Comparison of ENCODE assay signal across 1 cellular context in genomic region chr19:2782357-2782935, GRCh38.
TF ChIP-seq lines count a peak whose summit lies in the region.

No MANE protein-coding gene starts in this region.

TF ChIP-seq in liver, 16 proteins besides CTCF, POLR2A, EP300 and RAD21 (continued from another document):
- TF ChIP-seq HNF4G (IDR thresholded peaks at IDR 0.05), result no peak
- no peak for TF ChIP-seq GABPA (IDR thresholded peaks at IDR 0.05 in 1 of 2, conservative IDR thresholded peaks at IDR 0.05 in 1 of 2)
- TF ChIP-seq ZBTB33 (IDR thresholded peaks at IDR 0.05), result no peak
- no peak for TF ChIP-seq TAF1 (conservative IDR thresholded peaks at IDR 0.05)
- TF ChIP-seq MAX (IDR thresholded peaks at IDR 0.05), result no peak
